25 cellular contexts compared by ENCODE assay signal in the genomic region with DNA sequence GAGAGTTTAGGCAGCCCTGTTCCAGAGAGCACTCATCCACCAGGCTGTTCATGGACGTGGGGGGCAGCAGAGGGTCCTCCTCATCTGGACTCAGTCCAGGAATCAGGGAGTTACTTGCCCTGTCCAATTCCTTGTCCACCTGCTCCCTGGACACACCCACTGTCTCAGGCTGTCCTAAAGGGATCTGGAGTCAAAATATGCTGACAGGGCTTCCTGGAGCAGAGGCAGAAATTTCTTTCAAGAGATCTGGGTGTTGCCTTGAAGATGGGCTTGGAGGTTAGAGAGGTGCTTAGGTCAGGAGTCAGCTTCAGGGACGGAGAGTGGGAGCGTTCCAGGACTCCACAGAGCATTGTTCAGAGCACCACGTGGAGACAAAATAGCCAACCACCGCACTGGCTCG.
"Had no signal": no experiment of that assay in that cellular context is flagged by ENCODE, and none has a peak within 500 bp of the region (broad histone marks: within the 10 kb centered on the region; RNA-seq: fewer than 3 reads in every experiment).

No MANE protein-coding gene starts in this region.

- DNase-seq: activated B cell treated with CpG ODN at 0.5 μM for 24 hours; activated CD4-positive, alpha-beta memory T cell treated with anti-CD3 and anti-CD28 coated beads for 36 hours; activated CD4-positive, alpha-beta T cell treated with anti-CD3 and anti-CD28 coated beads for 4 hours; activated CD4-positive, alpha-beta T cell treated with anti-CD3 and anti-CD28 coated beads, Interleukin-2, amount 10 ng/mL, durations not matched to agents 24 days and 14 days; activated CD4-positive, alpha-beta T cell treated with anti-CD3 and anti-CD28 coated beads, Interleukin-2, amount 50 U/mL, for 1 hour; activated CD4-positive, alpha-beta T cell treated with anti-CD3 and anti-CD28 coated beads, Interleukin-2, amount 50 U/mL, for 4 hours; activated CD4-positive, CD25-positive, alpha-beta regulatory T cell treated with anti-CD3 and anti-CD28 coated beads, Interleukin-2, amount 50 U/mL, for 72 hours; activated CD8-positive, alpha-beta memory T cell treated with anti-CD3 and anti-CD28 coated beads, Interleukin-2, amount 50 U/mL, for 4 hours; activated CD8-positive, alpha-beta T cell treated with anti-CD3 and anti-CD28 coated beads for 36 hours; activated effector memory CD4-positive, alpha-beta T cell treated with Interleukin-2 at 50 U/mL for 16 hours; activated gamma-delta T cell; activated naive CD4-positive, alpha-beta T cell treated with anti-CD3 and anti-CD28 coated beads, Interleukin-2, amount 10 ng/mL, durations not matched to agents 7 days and 5 days; activated naive CD8-positive, alpha-beta T cell treated with anti-CD3 and anti-CD28 coated beads, Interleukin-2, amount 10 ng/mL, durations not matched to agents 7 days and 5 days; activated naive CD8-positive, alpha-beta T cell treated with anti-CD3 and anti-CD28 coated beads, Interleukin-2, amount 50 U/mL, for 24 hours; activated T-cell treated with anti-CD3 and anti-CD28 coated beads, Interleukin-2, amount 50 U/mL, for 24 hours; activated T-cell treated with anti-CD3 and anti-CD28 coated beads, Interleukin-2, amount 50 U/mL, for 48 hours; amygdala; anterior cingulate cortex; central memory CD4-positive, alpha-beta T cell; T-helper 1 cell; T-helper 2 cell; T-helper 9 cell had no signal

- H3K27ac ChIP-seq: ascending aorta, VCaP had no signal

- H3K36me3 ChIP-seq: ascending aorta had no signal

- H3K4me3 ChIP-seq: ascending aorta had no signal

- FAIRE-seq: TTC549 had no signal

- H3K9me3 ChIP-seq: ascending aorta had no signal

- H3K4me1 ChIP-seq: ascending aorta had no signal

- H3K27me3 ChIP-seq: ascending aorta had no signal

- ATAC-seq: activated CD8-positive, alpha-beta T cell treated with anti-CD3 and anti-CD28 coated beads for 36 hours; activated naive CD8-positive, alpha-beta T cell treated with anti-CD3 and anti-CD28 coated beads, Interleukin-2, amount 50 U/mL, for 24 hours had no signal
